In the genomic region with DNA sequence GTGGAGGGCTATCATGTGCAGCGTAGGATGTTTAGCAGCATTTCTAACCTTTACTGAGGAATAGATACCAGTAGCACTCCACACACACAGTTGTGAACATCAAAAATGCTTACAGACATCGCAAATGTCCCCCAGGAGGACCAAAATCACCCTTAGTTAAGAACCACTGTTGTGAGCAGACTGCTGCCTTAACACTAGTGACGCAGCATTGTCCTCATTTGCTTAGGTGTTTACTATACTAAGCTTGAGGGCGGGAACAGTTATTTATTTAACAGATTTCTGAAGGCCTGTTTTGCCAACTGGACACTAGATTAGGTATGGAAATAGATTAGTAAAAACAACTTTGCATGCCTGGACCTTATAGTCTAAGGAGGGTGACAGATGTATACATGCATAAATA, we compare ENCODE assay signal across 13 cellular contexts. TPM values are rescaled to one million over a fixed set of nuclear protein-coding genes. Genes with fewer than 3 reads are reported as not detected.
DNase-seq lines count a peak whose midpoint lies in the region; ATAC-seq, FAIRE-seq and TF ChIP-seq lines count a peak whose summit lies in the region.
"Had no signal": no experiment of that assay in that cellular context is flagged by ENCODE, and none has a peak within 500 bp of the region (broad histone marks: within the 10 kb centered on the region; RNA-seq: fewer than 3 reads in every experiment).

No MANE protein-coding gene starts in this region.

- H3K9me3 Mint-ChIP-seq in MCF 10A (ENCODE audit: unreplicated experiment): no peaks in the 10 kb centered on the region
- no peaks in the 10 kb centered on the region for H3K9me3 Mint-ChIP-seq in activated CD4-positive, alpha-beta T cell treated with anti-CD3 and anti-CD28 coated beads for 36 hours (ENCODE audit: low read depth)

- H3K4me3 ChIP-seq in breast epithelium (peak overlapping the region in 1 of 3 donors; percentile 82), ectodermal cell (ENCODE audit: insufficient read depth, low read depth, low read length) (peak overlapping the region; percentile 2), mucosa of stomach (ENCODE audit: low read length) (no peak overlapping the region), stomach (peak overlapping the region; percentile 67 to 84 (median 78))

- intact Hi-C loops in MCF 10A (cut with micrococcal nuclease) (loop anchor here (1.0 kb wide), 1 partner anchor 15 kb away; no protein-coding TSS in a partner anchor), breast epithelium (cut with DNase I; ENCODE audit: low total_unique reads) (no loop called here), stomach (cut with DNase I; ENCODE audit: low total_unique reads) (no loop called here)
- intact Hi-C loops in activated CD4-positive, alpha-beta T cell treated with anti-CD3 and anti-CD28 coated beads for 36 hours (cut with DNase I, micrococcal nuclease): loop anchor here in 1 of 2 experiments (5.0 kb wide), 3 partner anchors 229 to 894 kb away; a partner anchor contains a TSS

- no peak for TF ChIP-seq POLR2A in breast epithelium (IDR thresholded peaks at IDR 0.05)
- TF ChIP-seq POLR2A in stomach (IDR thresholded peaks at IDR 0.05): no peak
- no peak for TF ChIP-seq POLR2A in GM12891 (IDR thresholded peaks at IDR 0.05; ENCODE audit: low read depth, low read length)

- peak overlapping the region; percentile 57 for H3K9ac ChIP-seq in mucosa of stomach (ENCODE audit: low read length)

- H3K9me3 ChIP-seq in breast epithelium: no peaks in the 10 kb centered on the region
- H3K9me3 ChIP-seq in ectodermal cell (ENCODE audit: control insufficient read depth, low read length): no peaks in the 10 kb centered on the region
- H3K9me3 ChIP-seq in mucosa of stomach (ENCODE audit: control insufficient read depth, low read length): no peaks in the 10 kb centered on the region
- H3K9me3 ChIP-seq in stomach: no peaks in the 10 kb centered on the region

- POLR2A ChIA-PET in MCF 10A (lab: Yijun Ruan, JAX): interaction anchor here (0.9 to 4.5 kb wide), 5 partner anchors 25 to 61 kb away, joined by 4 to 32 read pairs (median 5); no protein-coding TSS in a partner anchor
- POLR2A ChIA-PET in activated CD4-positive, alpha-beta T cell treated with anti-CD3 and anti-CD28 coated beads for 36 hours (lab: Charles Lee): no interaction called here

- H3K27me3 Mint-ChIP-seq in MCF 10A (ENCODE audit: insufficient read depth, unreplicated experiment): no peaks in the 10 kb centered on the region
- peaks cover 33% of the 10 kb centered on the region for H3K27me3 Mint-ChIP-seq in activated CD4-positive, alpha-beta T cell treated with anti-CD3 and anti-CD28 coated beads for 36 hours

- DNase-seq in MCF 10A (ENCODE audit: unreplicated experiment) (no peak), breast epithelium (ENCODE audit: low spot score in 2 of 2) (no peak), stomach (no peak), NCI-H1694 treated with DMSO at 0.1 percent for 48 hours (lab: John Stamatoyannopoulos, UW) (no peak), GM12891 (ENCODE audit: insufficient read length, low spot score) (no peak)
- DNase-seq in activated CD4-positive, alpha-beta T cell treated with anti-CD3 and anti-CD28 coated beads for 36 hours: no peak
- DNase-seq: naive thymus-derived CD8-positive, alpha-beta T cell; NCI-H2171; WERI-Rb-1 had no signal

- H3K4me1 Mint-ChIP-seq in MCF 10A (ENCODE audit: insufficient read depth, unreplicated experiment): peaks cover 30% of the 10 kb centered on the region
- peaks cover 11% of the 10 kb centered on the region for H3K4me1 Mint-ChIP-seq in activated CD4-positive, alpha-beta T cell treated with anti-CD3 and anti-CD28 coated beads for 36 hours

- no peak for ATAC-seq in activated CD4-positive, alpha-beta T cell treated with anti-CD3 and anti-CD28 coated beads for 36 hours
- ATAC-seq: naive thymus-derived CD8-positive, alpha-beta T cell had no signal

- H3K36me3 ChIP-seq in breast epithelium (no peaks in the 10 kb centered on the region), ectodermal cell (ENCODE audit: control insufficient read depth, insufficient read depth, low read length) (no peaks in the 10 kb centered on the region), mucosa of stomach (ENCODE audit: control insufficient read depth, insufficient read depth, low read length) (no peaks in the 10 kb centered on the region), stomach (no peaks in the 10 kb centered on the region)

- no peak for TF ChIP-seq CTCF in MCF 10A (IDR thresholded peaks at IDR 0.05; ENCODE audit: unreplicated experiment)
- TF ChIP-seq CTCF in breast epithelium (IDR thresholded peaks at IDR 0.05): no peak
- TF ChIP-seq CTCF in stomach (IDR thresholded peaks at IDR 0.05): no peak

- no peak overlapping the region for H3K27ac ChIP-seq in breast epithelium
- H3K27ac ChIP-seq in ectodermal cell (ENCODE audit: insufficient read depth, low read depth, low read length, poor library complexity, severe bottlenecking): no peak overlapping the region
- peak overlapping the region; percentile 40 to 98 (median 90) for H3K27ac ChIP-seq in stomach
- H3K27ac ChIP-seq: WERI-Rb-1 had no signal

- TF ChIP-seq EP300 in stomach (IDR thresholded peaks at IDR 0.05): no peak

- H3K27me3 ChIP-seq in breast epithelium (no peaks in the 10 kb centered on the region), ectodermal cell (ENCODE audit: control insufficient read depth, insufficient read depth, low read length, poor library complexity, severe bottlenecking) (no peaks in the 10 kb centered on the region), mucosa of stomach (ENCODE audit: control insufficient read depth, insufficient read depth, low read length) (no peaks in the 10 kb centered on the region), stomach (peaks cover 0 to 12% (median 9%) of the 10 kb centered on the region in 3 donors)

- no peak for FAIRE-seq in GM12891 (lab: Jason Lieb, UNC)
- FAIRE-seq: islet of Langerhans had no signal

- peak overlapping the region; percentile 87 for H3K27ac Mint-ChIP-seq in MCF 10A (ENCODE audit: low read depth, unreplicated experiment)
- H3K27ac Mint-ChIP-seq in activated CD4-positive, alpha-beta T cell treated with anti-CD3 and anti-CD28 coated beads for 36 hours: no peak overlapping the region
- H3K27ac Mint-ChIP-seq: activated naive CD8-positive, alpha-beta T cell had no signal

- BruUV-seq in MCF 10A (replicated peaks; lab: Mats Ljungman, UMichigan): no TSS peak

- whole genome bisulfite sequencing in ectodermal cell, 2 experiments: 79 to 90% methylated on average over 4 of the region's 4 CpGs
- WGBS in stomach, 5 donors: 27 to 65% (median 37%) methylated on average over 4 of the region's 4 CpGs

- H3K4me1 ChIP-seq in breast epithelium: peaks cover 0 to 5% of the 10 kb centered on the region in 2 donors
- H3K4me1 ChIP-seq in ectodermal cell (ENCODE audit: control insufficient read depth, insufficient read depth, low read length): peaks cover 13% of the 10 kb centered on the region
- peaks cover 23% of the 10 kb centered on the region for H3K4me1 ChIP-seq in mucosa of stomach (ENCODE audit: control insufficient read depth, insufficient read depth, low read length)
- peaks cover 14 to 82% (median 42%) of the 10 kb centered on the region in 4 donors for H3K4me1 ChIP-seq in stomach

- H3K36me3 Mint-ChIP-seq in MCF 10A (ENCODE audit: insufficient read depth, unreplicated experiment): no peaks in the 10 kb centered on the region
- no peaks in the 10 kb centered on the region for H3K36me3 Mint-ChIP-seq in activated CD4-positive, alpha-beta T cell treated with anti-CD3 and anti-CD28 coated beads for 36 hours (ENCODE audit: low read depth)
- H3K36me3 Mint-ChIP-seq: activated naive CD8-positive, alpha-beta T cell; naive thymus-derived CD8-positive, alpha-beta T cell had no signal

- peak overlapping the region; percentile 77 for H3K4me3 Mint-ChIP-seq in MCF 10A (ENCODE audit: unreplicated experiment)
- H3K4me3 Mint-ChIP-seq in activated CD4-positive, alpha-beta T cell treated with anti-CD3 and anti-CD28 coated beads for 36 hours: no peak overlapping the region
- H3K4me3 Mint-ChIP-seq: activated naive CD8-positive, alpha-beta T cell had no signal

- CTCF ChIA-PET in MCF 10A (lab: Yijun Ruan, JAX): interaction anchor here (0.6 to 1.8 kb wide), 8 partner anchors 10 to 60 kb away, joined by 3 to 7 read pairs (median 3); no protein-coding TSS in a partner anchor
- CTCF ChIA-PET in activated CD4-positive, alpha-beta T cell treated with anti-CD3 and anti-CD28 coated beads for 36 hours (lab: Charles Lee): no interaction called here

TF ChIP-seq in GM12891, 5 proteins besides CTCF, POLR2A, EP300 and RAD21:
- no peak for TF ChIP-seq POLR2AphosphoS5 (IDR thresholded peaks at IDR 0.05; ENCODE audit: low read depth, low read length)
- TF ChIP-seq TAF1 (IDR thresholded peaks at IDR 0.05; ENCODE audit: low read depth, low read length): no peak
- no peak for TF ChIP-seq POU2F2 (IDR thresholded peaks at IDR 0.05; ENCODE audit: low read depth, low read length)
- no peak for TF ChIP-seq SPI1 (IDR thresholded peaks at IDR 0.05; ENCODE audit: low read depth, low read length)

RNA-seq across cellular contexts. Expression of a gene that starts 2.3 kb away (rescaled TPM):
- total RNA-seq in MCF 10A (2022) (7.1 and 7.5 TPM in 2 replicates), breast epithelium (10 to 100 TPM; 10.4 to 43.6 (median 20.6) TPM), stomach (10 to 100 TPM; 11.6 to 51.8 (median 34.7) TPM)
- polyA plus RNA-seq in ectodermal cell (2013, experiment 1 of 4): 23.8 TPM
- polyA plus RNA-seq in ectodermal cell (2013, experiment 2 of 4): 25.1 TPM
- polyA plus RNA-seq in ectodermal cell (2013, experiment 3 of 4): 20.1 TPM
- 23.1 TPM for polyA plus RNA-seq in ectodermal cell (2013, experiment 4 of 4)
- polyA plus RNA-seq in stomach: 1 to 10 TPM; 2.8 to 5.2 (median 4.3) TPM
- total RNA-seq in activated CD4-positive, alpha-beta T cell treated with anti-CD3 and anti-CD28 coated beads for 36 hours: under 1 TPM; 0.18 to 0.51 TPM
- polyA plus RNA-seq in GM12891 (2012; ENCODE audit: low read depth, missing spikeins): 0.10 TPM

Comparison
In these comparisons a context has a peak if more than half of its experiments do, and no peak if none do; other contexts are left out.
1. H3K27ac ChIP-seq: peak in stomach (5 of 5); none in breast epithelium (0 of 2) and ectodermal cell (single experiment).